ENCODE assay signal across 22 cellular contexts in the genomic region with DNA sequence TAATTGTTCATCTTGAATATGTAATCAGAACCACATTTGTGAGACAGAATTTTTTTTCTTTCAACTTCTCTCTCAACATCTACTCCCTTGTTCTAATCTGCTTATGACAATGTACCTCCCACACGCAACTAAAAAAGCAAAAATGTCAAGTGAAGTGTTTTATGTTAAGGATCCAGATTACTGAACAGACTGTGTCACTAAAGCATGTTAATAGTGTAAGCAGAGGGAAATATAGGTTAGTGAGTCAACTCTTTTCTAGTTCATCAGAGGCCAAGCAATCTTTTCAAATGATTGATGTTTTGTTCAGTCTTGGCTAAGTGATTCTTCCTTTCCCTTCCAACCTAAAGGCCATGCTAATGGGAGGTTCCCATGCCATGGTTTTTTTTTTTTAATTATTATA. TPM values are rescaled to one million over a fixed set of nuclear protein-coding genes. Genes with fewer than 3 reads are reported as not detected.
DNase-seq lines count a peak whose midpoint lies in the region; ATAC-seq, FAIRE-seq and TF ChIP-seq lines count a peak whose summit lies in the region.
"Had no signal": no experiment of that assay in that cellular context is flagged by ENCODE, and none has a peak within 500 bp of the region (broad histone marks: within the 10 kb centered on the region; RNA-seq: fewer than 3 reads in every experiment).

No MANE protein-coding gene starts in this region.

- H3K27me3 Mint-ChIP-seq in activated T-cell treated with anti-CD3 and anti-CD28 coated beads, Interleukin-2, amount 50 U/mL, for 4 hours (ENCODE audit: low read depth) = no peaks in the 10 kb centered on the region
- H3K27me3 Mint-ChIP-seq: B cell had no signal

- no peaks in the 10 kb centered on the region for H3K9me3 Mint-ChIP-seq in activated T-cell treated with anti-CD3 and anti-CD28 coated beads, Interleukin-2, amount 50 U/mL, for 4 hours

- in situ Hi-C loops in G401 (cut with HindIII; ENCODE audit: low sequenced_read_pairs) = no loop called here

- no peak for TF ChIP-seq POLR2A in H54 (IDR thresholded peaks at IDR 0.05; ENCODE audit: low read depth, low read length)

- DNase-seq in activated T-cell treated with anti-CD3 and anti-CD28 coated beads, Interleukin-2, amount 50 U/mL, for 4 hours = no peak
- DNase-seq in activated T-cell treated with anti-CD3 and anti-CD28 coated beads, Interleukin-2, amount 50 U/mL, for 1 hour = no peak
- DNase-seq in H54 (ENCODE audit: insufficient read length, low spot score) (no peak), amniotic epithelial cell (ENCODE audit: low read depth) (peak; percentile 95), omental fat pad (ENCODE audit: low spot score) (no peak), G401 (ENCODE audit: low spot score) (no peak)
- no peak for DNase-seq in stimulated activated naive CD4-positive, alpha-beta T cell (lab: John Stamatoyannopoulos, UW)
- DNase-seq: DMS53, GF-D8, GOT3, IMR-90, NCI-H1105, NCI-H146, NCI-H2029, NCI-H345, NCI-H524, NCI-H774, Peyer's patch had no signal

- peak; percentile 74 to 84 for ATAC-seq in activated T-cell treated with anti-CD3 and anti-CD28 coated beads, Interleukin-2, amount 50 U/mL, for 4 hours
- peak; percentile 88 for ATAC-seq in omental fat pad (ENCODE audit: low FRiP score)
- ATAC-seq: HCT116 had no signal

- peaks cover 5% of the 10 kb centered on the region for H3K36me3 Mint-ChIP-seq in activated T-cell treated with anti-CD3 and anti-CD28 coated beads, Interleukin-2, amount 50 U/mL, for 4 hours (ENCODE audit: insufficient read depth)

- FAIRE-seq in H54 (lab: Jason Lieb, UNC) = peak; percentile 43
- FAIRE-seq: A204.1, D721Med had no signal

- H3K4me3 Mint-ChIP-seq in activated T-cell treated with anti-CD3 and anti-CD28 coated beads, Interleukin-2, amount 50 U/mL, for 4 hours = no peak overlapping the region
- H3K4me3 Mint-ChIP-seq: B cell had no signal

- no peak for TF ChIP-seq CTCF in omental fat pad (IDR thresholded peaks at IDR 0.05)

- no peaks in the 10 kb centered on the region for H3K4me1 Mint-ChIP-seq in activated T-cell treated with anti-CD3 and anti-CD28 coated beads, Interleukin-2, amount 50 U/mL, for 4 hours (ENCODE audit: low read depth)
- H3K4me1 Mint-ChIP-seq: B cell had no signal

RNA-seq across cellular contexts. Expression of gene IDNK, which starts 34.7 kb away (rescaled TPM):
- total RNA-seq in activated T-cell treated with anti-CD3 and anti-CD28 coated beads, Interleukin-2, amount 50 U/mL, for 4 hours = 1 to 10 TPM; 1.9 to 3.3 (median 3.1) TPM
- 1 to 10 TPM; 5.9 to 9.0 (median 7.7) TPM for total RNA-seq in omental fat pad
- 1.8 and 3.8 TPM in 2 replicates for total RNA-seq in G401 (2014; rRNA removed; shearing (Covaris generic))

RNA-seq across cellular contexts. Expression of gene FRMD3, which starts 50.1 kb away (rescaled TPM):
- total RNA-seq in activated T-cell treated with anti-CD3 and anti-CD28 coated beads, Interleukin-2, amount 50 U/mL, for 4 hours = under 1 TPM; 0.40 to 0.68 (median 0.43) TPM
- 10 to 100 TPM in 2 of 4 donors, 1 to 10 TPM in 2; 6.1 to 47.1 (median 11.5) TPM for total RNA-seq in omental fat pad
- total RNA-seq in G401 (2014; rRNA removed; shearing (Covaris generic)) = 0.06 TPM in 1 of 2 replicates, not detected in the other
